29 cellular contexts compared by ENCODE assay signal in genomic region chr19:2905918-2906519, GRCh38. TPM values are rescaled to one million over a fixed set of nuclear protein-coding genes. Genes with fewer than 3 reads are reported as not detected.
"Had no signal": no experiment of that assay in that cellular context is flagged by ENCODE, and none has a peak within 500 bp of the region (broad histone marks: within the 10 kb centered on the region; RNA-seq: fewer than 3 reads in every experiment).

No MANE protein-coding gene starts in this region.

- ATAC-seq: activated CD8-positive, alpha-beta T cell treated with anti-CD3 and anti-CD28 coated beads, Interleukin-2, amount 10 ng/mL, durations not matched to agents 7 days and 5 days; Panc1; SK-N-SH treated with all-trans-retinoic acid at 6 μM for 48 hours had no signal

- H3K9me3 ChIP-seq: adrenal gland, SJSA1 had no signal

- DNase-seq: activated CD4-positive, alpha-beta T cell treated with anti-CD3 and anti-CD28 coated beads for 48 hours; activated CD4-positive, alpha-beta T cell treated with anti-CD3 and anti-CD28 coated beads, Interleukin-2, amount 50 U/mL, for 4 hours; activated CD4-positive, CD25-positive, alpha-beta regulatory T cell treated with anti-CD3 and anti-CD28 coated beads, Interleukin-2, amount 50 U/mL, for 72 hours; activated CD8-positive, alpha-beta memory T cell treated with anti-CD3 and anti-CD28 coated beads, Interleukin-2, amount 50 U/mL, for 48 hours; activated CD8-positive, alpha-beta T cell treated with anti-CD3 and anti-CD28 coated beads, Interleukin-2, amount 10 ng/mL, durations not matched to agents 7 days and 5 days; activated naive CD4-positive, alpha-beta T cell treated with anti-CD3 and anti-CD28 coated beads, Interleukin-2, amount 50 U/mL, for 16 hours; activated naive CD8-positive, alpha-beta T cell treated with anti-CD3 and anti-CD28 coated beads, Interleukin-2, amount 10 ng/mL, durations not matched to agents 7 days and 5 days; activated T-cell treated with anti-CD3 and anti-CD28 coated beads, Interleukin-2, amount 50 U/mL, for 1 hour; anterior cingulate cortex; KG1; NCI-H1092 treated with DMSO at 0.1 percent for 48 hours; NCI-H1436; NCI-H1694 treated with DMSO at 0.1 percent for 48 hours; NCI-H2029 treated with DMSO at 0.1 percent for 48 hours; NCI-H345; NCI-H510A; NCI-H69; NK-92 treated with Interleukin-12 subunit alpha and Interleukin-12 subunit beta, amount 100 ng/mL, for 24 hours; OCI-M1; Right ventricle myocardium superior; RPMI8226; SW 1271 had no signal

- H3K36me3 ChIP-seq: adrenal gland, SJSA1 had no signal

- H3K27ac Mint-ChIP-seq: activated CD8-positive, alpha-beta T cell treated with anti-CD3 and anti-CD28 coated beads, Interleukin-2, amount 10 ng/mL, durations not matched to agents 7 days and 5 days; activated naive CD8-positive, alpha-beta T cell treated with anti-CD3 and anti-CD28 coated beads, Interleukin-2, amount 10 ng/mL, durations not matched to agents 7 days and 5 days; T-helper 2 cell treated with Interferon-gamma antibody and Interleukin-4, amounts not matched to agents 5 μg/mL and 100 μg/mL, for 36 hours had no signal

- H3K27me3 ChIP-seq: adrenal gland, SJSA1 had no signal

- H3K4me1 ChIP-seq: SJSA1 had no signal

- H3K27ac ChIP-seq: adrenal gland, SJSA1 had no signal

- H3K4me3 ChIP-seq: adrenal gland, SJSA1 had no signal

- H3K27me3 Mint-ChIP-seq: activated naive CD8-positive, alpha-beta T cell treated with anti-CD3 and anti-CD28 coated beads, Interleukin-2, amount 10 ng/mL, durations not matched to agents 7 days and 5 days had no signal

- H3K4me3 Mint-ChIP-seq: activated CD8-positive, alpha-beta T cell treated with anti-CD3 and anti-CD28 coated beads, Interleukin-2, amount 10 ng/mL, durations not matched to agents 7 days and 5 days; activated naive CD8-positive, alpha-beta T cell treated with anti-CD3 and anti-CD28 coated beads, Interleukin-2, amount 10 ng/mL, durations not matched to agents 7 days and 5 days; T-helper 2 cell treated with Interferon-gamma antibody and Interleukin-4, amounts not matched to agents 5 μg/mL and 100 μg/mL, for 36 hours had no signal

RNA-seq across cellular contexts. Expression of gene ZNF556, which starts 38.9 kb away (rescaled TPM):
- total RNA-seq: activated CD8-positive, alpha-beta T cell treated with anti-CD3 and anti-CD28 coated beads, Interleukin-2, amount 10 ng/mL, durations not matched to agents 7 days and 5 days; activated naive CD8-positive, alpha-beta T cell treated with anti-CD3 and anti-CD28 coated beads, Interleukin-2, amount 10 ng/mL, durations not matched to agents 7 days and 5 days; cardiac septum; Right ventricle myocardium superior; T-helper 1 cell treated with Interleukin-12 subunit alpha and Interleukin-12 subunit beta and Interleukin-4 antibody, amounts not matched to agents 30 ng/mL and 1 ng/mL, for 36 hours had no signal
